In the genomic region with DNA sequence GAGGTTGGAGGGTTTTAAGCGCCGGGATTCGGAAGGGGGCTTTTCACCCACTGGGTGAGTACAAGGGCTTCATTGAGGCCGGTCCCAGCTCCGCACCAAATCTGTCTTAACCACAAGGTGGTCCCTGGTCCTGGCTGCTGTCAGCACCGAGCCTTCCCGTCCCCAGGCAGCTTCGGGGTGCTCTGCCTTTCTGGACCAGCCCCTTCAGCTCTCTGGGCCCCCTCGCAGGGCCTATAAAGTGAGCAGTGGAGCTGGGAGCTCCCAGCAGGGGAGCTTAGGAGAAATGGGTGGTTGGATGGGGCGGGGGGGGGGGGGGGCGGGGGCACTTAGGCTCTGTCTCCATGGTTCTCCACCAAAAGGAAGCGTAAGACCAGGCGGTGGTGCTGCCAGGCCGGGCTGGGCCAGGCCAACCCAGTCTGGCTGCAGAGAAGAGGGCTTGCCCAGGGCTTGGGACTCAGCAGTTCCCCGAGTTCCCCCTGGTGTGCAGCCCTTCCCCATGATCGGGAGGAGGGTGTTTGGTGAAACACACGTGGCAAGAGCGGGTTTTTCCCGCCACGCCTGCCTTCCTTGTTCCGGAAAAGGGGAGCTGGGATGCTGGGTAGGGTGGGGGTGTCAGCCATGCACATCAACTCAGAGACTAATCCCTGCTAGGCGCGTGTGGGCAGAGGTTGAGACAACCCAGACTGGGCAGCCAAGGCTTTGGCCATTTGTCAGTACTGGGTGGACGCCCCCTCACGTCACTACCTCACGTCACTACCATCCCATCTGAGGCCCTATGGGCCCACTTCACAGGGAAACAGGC, we compare ENCODE assay signal across 9 cellular contexts. TPM values are rescaled to one million over a fixed set of nuclear protein-coding genes. Genes with fewer than 3 reads are reported as not detected.
DNase-seq lines count a peak whose midpoint lies in the region; ATAC-seq and TF ChIP-seq lines count a peak whose summit lies in the region.
"Had no signal": no experiment of that assay in that cellular context is flagged by ENCODE, and none has a peak within 500 bp of the region (broad histone marks: within the 10 kb centered on the region; RNA-seq: fewer than 3 reads in every experiment).

No MANE protein-coding gene starts in this region.

- peak overlapping the region; percentile 99 for H3K4ac ChIP-seq in IMR-90 (ENCODE audit: low read depth, low read length)

- peak overlapping the region; percentile 95 for H3K14ac ChIP-seq in IMR-90 (replicated peaks; ENCODE audit: low read depth, low read length)

- H2BK20ac ChIP-seq in IMR-90 (ENCODE audit: low read depth, low read length), result peak overlapping the region; percentile 98

- peaks cover 30 to 88% of the 10 kb centered on the region in 2 experiments; a peak in 3 of 4 replicates for H3K79me1 ChIP-seq in IMR-90 (ENCODE audit: low read depth in 1 of 2, low read length in 2 of 2)

- CTCF ChIA-PET in IMR-90 (lab: Yijun Ruan, JAX), result interaction anchor here (1.7 kb wide), 1 partner anchor 15 kb away, joined by 6 read pairs; no protein-coding TSS in a partner anchor

- H3K27me3 Mint-ChIP-seq in endodermal cell (ENCODE audit: insufficient read depth) (peaks cover 25% of the 10 kb centered on the region), nephron progenitor cell (ENCODE audit: low read depth, poor library complexity) (peaks cover 45% of the 10 kb centered on the region)

- H4K5ac ChIP-seq in IMR-90 (ENCODE audit: low read depth, low read length), result peak overlapping the region; percentile 100

- no peak for TF ChIP-seq POLR2A in IMR-90 (IDR thresholded peaks at IDR 0.05; ENCODE audit: low read depth, low read length)

- peak overlapping the region; percentile 99 for H3K18ac ChIP-seq in IMR-90 (ENCODE audit: low read depth, low read length)

- H3K4me1 Mint-ChIP-seq in endodermal cell (no peaks in the 10 kb centered on the region), nephron progenitor cell (peaks cover 37% of the 10 kb centered on the region)

- peak overlapping the region; percentile 100 for H2AK5ac ChIP-seq in IMR-90 (ENCODE audit: low read depth, low read length)

- H3K27ac ChIP-seq in ACC112 (ENCODE audit: low read depth, low read length) (peak overlapping the region; percentile 98), IMR-90 (ENCODE audit: insufficient read depth, low read length) (peak overlapping the region; percentile 96), endodermal cell (ENCODE audit: low read depth, low read length) (no peak overlapping the region)

- peaks cover 31% of the 10 kb centered on the region for H3K9me1 ChIP-seq in IMR-90 (ENCODE audit: insufficient read depth, low read length)

- H2BK120ac ChIP-seq in IMR-90 (ENCODE audit: low read depth, low read length), result peak overlapping the region; percentile 99

- H3K79me2 ChIP-seq in ACC112 (ENCODE audit: control insufficient read depth, insufficient read depth, low read length, unreplicated experiment), result peaks cover 23% of the 10 kb centered on the region

- H2BK15ac ChIP-seq in IMR-90 (ENCODE audit: low read depth, low read length), result peak overlapping the region; percentile 91; the same call in 2 of the 3 replicates

- H3K27me3 ChIP-seq in ACC112 (ENCODE audit: insufficient read depth, low read length) (no peaks in the 10 kb centered on the region), IMR-90 (ENCODE audit: control insufficient read depth, insufficient read depth, low read length) (no peaks in the 10 kb centered on the region), endodermal cell (ENCODE audit: control insufficient read depth, insufficient read depth, low read length, poor library complexity, severe bottlenecking) (peaks cover 24% of the 10 kb centered on the region)

- no peaks in the 10 kb centered on the region for H3K36me3 Mint-ChIP-seq in endodermal cell (ENCODE audit: low read depth)
- H3K36me3 Mint-ChIP-seq in nephron progenitor cell (ENCODE audit: low read depth), result peaks cover 7% of the 10 kb centered on the region

- H2BK5ac ChIP-seq in IMR-90 (ENCODE audit: low read depth, low read length, poor library complexity, severe bottlenecking), result peak overlapping the region; percentile 92

- H4K20me1 ChIP-seq in IMR-90 (ENCODE audit: insufficient read depth, low read length), result no peaks in the 10 kb centered on the region

- WGBS in IMR-90 (ENCODE audit: extremely low coverage in 2 of 2, insufficient read length in 1 of 2), 2 experiments, result 45% methylated on average over 2 of the region's 26 CpGs; no CpG with 5 or more reads in 1 of the 2 experiments
- WGBS in endodermal cell (ENCODE audit: insufficient coverage in 1 of 2, insufficient read length in 1 of 2), 2 experiments, result 75% methylated on average over 11 to 24 of the region's 26 CpGs

- H3K23ac ChIP-seq in IMR-90 (ENCODE audit: low read depth, low read length), result peak overlapping the region; percentile 99

- peak overlapping the region; percentile 100 for H4K91ac ChIP-seq in IMR-90 (ENCODE audit: insufficient read depth, low read depth, low read length)

- DNase-seq in IMR-90 (no peak), endodermal cell (peak; percentile 61), nephron progenitor cell (no peak), NCI-H2196 (lab: John Stamatoyannopoulos, UW; ENCODE audit: unreplicated experiment) (no peak), kidney glomerular epithelial cell (lab: John Stamatoyannopoulos, UW) (no peak), 8988T (no peak)

- H3K9me3 ChIP-seq in IMR-90 (ENCODE audit: control insufficient read depth, insufficient read depth, low read length) (no peaks in the 10 kb centered on the region), endodermal cell (ENCODE audit: control insufficient read depth, low read length) (no peaks in the 10 kb centered on the region)

- no TSS peak for BruUV-seq in IMR-90 (replicated peaks; lab: Mats Ljungman, UMichigan)

- no peak for TF ChIP-seq RAD21 in IMR-90 (IDR thresholded peaks at IDR 0.05; ENCODE audit: low read length)

- H3K9me3 Mint-ChIP-seq in endodermal cell, result no peaks in the 10 kb centered on the region
- H3K9me3 Mint-ChIP-seq in nephron progenitor cell, result no peaks in the 10 kb centered on the region

- no peak for TF ChIP-seq CTCF in IMR-90 (conservative IDR thresholded peaks at IDR 0.05; ENCODE audit: low read depth, low read length)
- peak; percentile 15 for TF ChIP-seq CTCF in endodermal cell (conservative IDR thresholded peaks at IDR 0.05)
- TF ChIP-seq CTCF in nephron progenitor cell (IDR thresholded peaks at IDR 0.05), result no peak

- POLR2A ChIA-PET in IMR-90 (lab: Charles Lee; ENCODE audit: unreplicated experiment), result interaction anchor here (0.6 to 1.0 kb wide), 3 partner anchors 14 to 28 kb away, joined by 4 to 9 read pairs (median 4); no protein-coding TSS in a partner anchor

- peak overlapping the region; percentile 98 for H2AK9ac ChIP-seq in IMR-90 (replicated peaks; ENCODE audit: low read depth, low read length, poor library complexity)

- dilution Hi-C loops in IMR-90 (cut with HindIII; ENCODE audit: low sequenced_read_pairs, unreplicated experiment), result no loop called here

- H3K4me3 Mint-ChIP-seq in endodermal cell (peak overlapping the region; percentile 71), nephron progenitor cell (peak overlapping the region; percentile 70)

- in situ Hi-C loops in IMR-90 (cut with MboI; ENCODE audit: low sequenced_read_pairs), result no loop called here

- ATAC-seq in IMR-90 (ENCODE audit: low read depth) (peak; percentile 1), GM19395 (IDR thresholded peaks at IDR 0.05; ENCODE audit: unreplicated experiment) (no peak)

- H3K56ac ChIP-seq in IMR-90 (ENCODE audit: extremely low read depth, insufficient read depth, low read length), result peak overlapping the region; percentile 92

- H2AFZ ChIP-seq in ACC112 (ENCODE audit: low read length, unreplicated experiment) (no peak overlapping the region), IMR-90 (replicated peaks; ENCODE audit: low read length, poor library complexity) (peak overlapping the region; percentile 94)

- intact Hi-C loops in IMR-90 (cut with micrococcal nuclease), result no loop called here

- H3K4me3 ChIP-seq in ACC112 (ENCODE audit: low read depth, low read length), result peak overlapping the region; percentile 80
- peak overlapping the region; percentile 13; the same call in 1 of the 2 replicates for H3K4me3 ChIP-seq in IMR-90 (ENCODE audit: insufficient read depth, low read depth, low read length)
- peak overlapping the region; percentile 56 for H3K4me3 ChIP-seq in endodermal cell (ENCODE audit: low read length)

- H3K4me1 ChIP-seq in ACC112 (ENCODE audit: control insufficient read depth, insufficient read depth, low read length, unreplicated experiment) (peaks cover 41% of the 10 kb centered on the region), IMR-90 (ENCODE audit: control insufficient read depth, insufficient read depth, low read length) (peaks cover 46% of the 10 kb centered on the region), endodermal cell (ENCODE audit: control insufficient read depth, insufficient read depth, low read length) (no peaks in the 10 kb centered on the region)

- peak overlapping the region; percentile 75 for H3K9ac ChIP-seq in IMR-90 (ENCODE audit: low read depth, low read length)
- no peak overlapping the region for H3K9ac ChIP-seq in endodermal cell (ENCODE audit: extremely low read depth, low read length, poor library complexity, severe bottlenecking)

- peak overlapping the region; percentile 82 to 99 for H4K8ac ChIP-seq in IMR-90 (ENCODE audit: low read depth in 2 of 2, low read length in 2 of 2)

- peak overlapping the region; percentile 87 for H3K4me2 ChIP-seq in IMR-90 (ENCODE audit: low read depth, low read length)

- H3K36me3 ChIP-seq in ACC112 (ENCODE audit: insufficient read depth, low read length) (no peaks in the 10 kb centered on the region), IMR-90 (ENCODE audit: control insufficient read depth, insufficient read depth, low read length) (peaks cover 11% of the 10 kb centered on the region), endodermal cell (ENCODE audit: control insufficient read depth, insufficient read depth, low read length) (no peaks in the 10 kb centered on the region)

- H3K27ac Mint-ChIP-seq in endodermal cell (no peak overlapping the region), nephron progenitor cell (no peak overlapping the region)

RNA-seq across cellular contexts. Expression of gene PRRX2, which starts 32.7 kb away (rescaled TPM):
- total RNA-seq in IMR-90 (2012; rRNA removed) (12.7 and 13.1 TPM in 2 replicates), endodermal cell (1 to 10 TPM; 1.0 to 3.8 TPM)
- 35.5 and 45.9 TPM in 2 replicates for polyA plus RNA-seq in IMR-90 (2012; rRNA removed)
- 19.5 and 46.6 TPM in 2 replicates for polyA plus RNA-seq in IMR-90 (2012; cell fraction: cytosol; rRNA removed)
- 10.2 and 29.0 TPM in 2 replicates for polyA plus RNA-seq in IMR-90 (2012; cell fraction: nucleus; rRNA removed; ENCODE audit: low replicate concordance)
- 5.4 TPM for polyA plus RNA-seq in endodermal cell (2013, experiment 1 of 2)
- 6.0 TPM for polyA plus RNA-seq in endodermal cell (2013, experiment 2 of 2)
- total RNA-seq: pulmonary artery endothelial cell had no signal

RNA-seq across cellular contexts. Expression of gene PTGES, which starts 54.7 kb away (rescaled TPM):
- total RNA-seq in IMR-90 (2012; rRNA removed), result 2.8 and 3.2 TPM in 2 replicates
- polyA plus RNA-seq in IMR-90 (2012; rRNA removed), result 6.3 TPM in 2 replicates
- polyA plus RNA-seq in IMR-90 (2012; cell fraction: cytosol; rRNA removed), result 6.9 and 12.7 TPM in 2 replicates
- 1.5 TPM in 2 replicates for polyA plus RNA-seq in IMR-90 (2012; cell fraction: nucleus; rRNA removed; ENCODE audit: low replicate concordance)
- total RNA-seq in endodermal cell, result under 1 TPM; 0.29 to 0.62 TPM
- 2.9 TPM for polyA plus RNA-seq in endodermal cell (2013, experiment 1 of 2)
- 3.2 TPM for polyA plus RNA-seq in endodermal cell (2013, experiment 2 of 2)
- total RNA-seq: pulmonary artery endothelial cell had no signal

RNA-seq across cellular contexts. Expression of gene ASB6, which starts 56.2 kb away (rescaled TPM):
- total RNA-seq in IMR-90 (2012; rRNA removed) (9.4 and 9.7 TPM in 2 replicates), endodermal cell (10 to 100 TPM; 19.8 to 20.2 TPM)
- polyA plus RNA-seq in IMR-90 (2012; rRNA removed), result 28.9 and 31.4 TPM in 2 replicates
- 22.2 and 27.8 TPM in 2 replicates for polyA plus RNA-seq in IMR-90 (2012; cell fraction: cytosol; rRNA removed)
- polyA plus RNA-seq in IMR-90 (2012; cell fraction: nucleus; rRNA removed; ENCODE audit: low replicate concordance), result 42.0 and 79.1 TPM in 2 replicates
- polyA plus RNA-seq in endodermal cell (2013, experiment 1 of 2), result 17.7 TPM
- polyA plus RNA-seq in endodermal cell (2013, experiment 2 of 2), result 14.9 TPM

Comparison
In these comparisons a context has a peak if more than half of its experiments do, and no peak if none do; other contexts are left out.
1. H3K4me3 ChIP-seq: peak in every context shown above with its lines; median percentile 80 in ACC112; 56 in endodermal cell; 13 in IMR-90.